Comparison of ENCODE assay signal across 21 cellular contexts in the genomic region with DNA sequence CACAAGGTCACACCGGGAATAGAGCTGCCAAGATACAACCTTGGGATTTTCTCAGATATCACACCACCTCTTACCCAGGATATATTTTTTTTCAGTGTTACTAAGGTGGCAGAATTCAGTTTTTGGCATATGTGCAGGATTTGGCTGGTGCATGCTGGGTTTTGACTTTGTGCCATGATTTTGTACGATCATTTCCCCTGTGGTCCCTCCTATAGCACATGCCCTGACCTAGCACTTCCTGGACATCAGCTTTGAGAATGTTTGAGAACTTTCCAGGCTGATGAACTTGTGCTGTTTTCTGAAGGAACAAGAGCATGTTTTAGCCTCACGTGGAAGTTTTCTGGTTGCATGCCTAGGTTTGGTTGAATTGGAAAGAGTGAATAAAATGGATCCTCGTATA. TPM values are rescaled to one million over a fixed set of nuclear protein-coding genes. Genes with fewer than 3 reads are reported as not detected.
A peak's percentile ranks its signal among the peaks of the same experiment; 100 is the strongest.
DNase-seq lines count a peak whose midpoint lies in the region; ATAC-seq and TF ChIP-seq lines count a peak whose summit lies in the region.
"Had no signal": no experiment of that assay in that cellular context is flagged by ENCODE, and none has a peak within 500 bp of the region (broad histone marks: within the 10 kb centered on the region; RNA-seq: fewer than 3 reads in every experiment).

No MANE protein-coding gene starts in this region.

- in situ Hi-C loops in astrocyte of the spinal cord (cut with HindIII; ENCODE audit: low sequenced_read_pairs), result no loop called here
- in situ Hi-C loops in transverse colon (cut with MboI; ENCODE audit: low pct_ligation_motif_present in 1 of 4, low pct_unique_long_range_greater_than_20kb in 1 of 4, low sequenced_read_pairs in 3 of 4), result loop anchor here in 1 of 4 donors (25.0 kb wide), 1 partner anchor 1036 kb away; no protein-coding TSS in a partner anchor

- TF ChIP-seq CTCF in astrocyte of the spinal cord (IDR thresholded peaks at IDR 0.05; ENCODE audit: low read depth, low read length) (no peak), transverse colon (IDR thresholded peaks at IDR 0.05) (no peak)

- peaks cover 10 to 83% (median 29%) of the 10 kb centered on the region in 4 donors for H3K4me1 ChIP-seq in transverse colon
- H3K4me1 ChIP-seq: prostate gland had no signal

- no peak for ATAC-seq in HG02610 (IDR thresholded peaks at IDR 0.05; ENCODE audit: unreplicated experiment)
- ATAC-seq: activated CD8-positive, alpha-beta T cell treated with anti-CD3 and anti-CD28 coated beads, Interleukin-2, amount 10 ng/mL, durations not matched to agents 7 days and 5 days; activated T-cell treated with anti-CD3 and anti-CD28 coated beads, Interleukin-2, amount 50 U/mL, for 4 hours; heart left ventricle; natural killer cell; WTC11 had no signal

- H3K4me3 ChIP-seq in astrocyte of the spinal cord (ENCODE audit: low read depth, low read length) (no peak overlapping the region), transverse colon (no peak overlapping the region)
- H3K4me3 ChIP-seq: heart left ventricle, prostate gland had no signal

- no peaks in the 10 kb centered on the region for H3K9me3 ChIP-seq in transverse colon
- H3K9me3 ChIP-seq: heart left ventricle, prostate gland had no signal

- intact Hi-C loops in transverse colon (cut with DNase I; ENCODE audit: low total_unique reads), result loop anchor here (5.0 kb wide), 1 partner anchor 1759 kb away; no protein-coding TSS in a partner anchor

- peak overlapping the region; percentile 44 to 59 (median 48) for H3K27ac ChIP-seq in transverse colon
- H3K27ac ChIP-seq: heart left ventricle, prostate gland had no signal

- no peak for TF ChIP-seq EP300 in transverse colon (IDR thresholded peaks at IDR 0.05; ENCODE audit: low read depth)

- 30 to 47% methylated on average over 3 to 4 of the region's 4 CpGs for WGBS in transverse colon (ENCODE audit: low coverage in 1 of 2), 2 donors

- no peaks in the 10 kb centered on the region for H3K27me3 ChIP-seq in transverse colon
- H3K27me3 ChIP-seq: heart left ventricle had no signal

- no peak for TF ChIP-seq POLR2A in transverse colon (IDR thresholded peaks at IDR 0.05)

- H3K36me3 ChIP-seq in transverse colon, result no peaks in the 10 kb centered on the region
- H3K36me3 ChIP-seq: heart left ventricle, prostate gland had no signal

- peak; percentile 44 for DNase-seq in NCI-H2171 treated with DMSO at 0.1 percent for 48 hours (lab: John Stamatoyannopoulos, UW)
- DNase-seq in NCI-H2171 (lab: John Stamatoyannopoulos, UW), result no peak
- peak; percentile 44 for DNase-seq in astrocyte of the spinal cord (ENCODE audit: low read depth, low spot score)
- peak; percentile 15 for DNase-seq in kidney tubule cell (ENCODE audit: low spot score)
- DNase-seq in transverse colon, result no peak
- DNase-seq in NCI-H774 (lab: John Stamatoyannopoulos, UW), result no peak
- DNase-seq in GDM1 (lab: John Stamatoyannopoulos, UW), result no peak
- DNase-seq: activated CD8-positive, alpha-beta T cell treated with anti-CD3 and anti-CD28 coated beads, Interleukin-2, amount 10 ng/mL, durations not matched to agents 7 days and 5 days; activated T-cell treated with anti-CD3 and anti-CD28 coated beads, Interleukin-2, amount 50 U/mL, for 4 hours; heart left ventricle; mesenchymal stem cell; natural killer cell; NCI-H1930; NCI-H526; T-helper 2 cell had no signal

RNA-seq across cellular contexts. Expression of a gene that starts 11.0 kb away (rescaled TPM):
- not detected for total RNA-seq in transverse colon
- total RNA-seq: A172; activated CD8-positive, alpha-beta T cell treated with anti-CD3 and anti-CD28 coated beads, Interleukin-2, amount 10 ng/mL, durations not matched to agents 7 days and 5 days; activated T-cell treated with anti-CD3 and anti-CD28 coated beads, Interleukin-2, amount 50 U/mL, for 4 hours; esophagus mucosa; heart left ventricle; natural killer cell; prostate gland; temporal lobe; WTC11 had no signal

RNA-seq across cellular contexts. Expression of a gene that starts 39.8 kb away (rescaled TPM):
- total RNA-seq in transverse colon, result 10 to 100 TPM; 11.5 to 24.7 (median 13.4) TPM

Comparison
In these comparisons a context has a peak if more than half of its experiments do, and no peak if none do; other contexts are left out.
1. DNase-seq: peak in NCI-H2171 treated with DMSO at 0.1 percent for 48 hours (single experiment), astrocyte of the spinal cord (single experiment) and kidney tubule cell (single experiment); none in NCI-H2171 (single experiment), transverse colon (single experiment), NCI-H774 (single experiment) and GDM1 (single experiment).